In genomic region chr5:95901676-95902646, GRCh38 we compare ENCODE assay signal across 13 cellular contexts. TPM values are rescaled to one million over a fixed set of nuclear protein-coding genes. Genes with fewer than 3 reads are reported as not detected.
A peak's percentile ranks its signal among the peaks of the same experiment; 100 is the strongest.
DNase-seq lines count a peak whose midpoint lies in the region; ATAC-seq and TF ChIP-seq lines count a peak whose summit lies in the region.
"Had no signal": no experiment of that assay in that cellular context is flagged by ENCODE, and none has a peak within 500 bp of the region (broad histone marks: within the 10 kb centered on the region; RNA-seq: fewer than 3 reads in every experiment).

No MANE protein-coding gene starts in this region.

- peaks cover 72% of the 10 kb centered on the region for H3K36me3 ChIP-seq in ACC112 (ENCODE audit: insufficient read depth, low read length)
- peaks cover 46% of the 10 kb centered on the region for H3K36me3 ChIP-seq in upper lobe of right lung

- no peak for ATAC-seq in upper lobe of right lung

- H3K27me3 Mint-ChIP-seq in HFFc6 (ENCODE audit: insufficient read depth): peaks cover 56% of the 10 kb centered on the region
- H3K27me3 Mint-ChIP-seq in activated T-helper 2 cell treated with anti-CD3 and anti-CD28 coated beads, Interferon-gamma antibody, Interleukin-2, Interleukin-4, amounts not matched to agents 10 μg/mL and 5 μg/mL and 100 μg/mL, durations not matched to agents 14 hours and 24 hours and 36 hours (ENCODE audit: low read depth): no peaks in the 10 kb centered on the region
- H3K27me3 Mint-ChIP-seq in osteocyte (ENCODE audit: unreplicated experiment): no peaks in the 10 kb centered on the region
- H3K27me3 Mint-ChIP-seq in type B pancreatic cell: no peaks in the 10 kb centered on the region
- H3K27me3 Mint-ChIP-seq: activated B cell treated with CpG ODN at 0.5 μM for 24 hours had no signal

- H3K4me1 Mint-ChIP-seq in HFFc6 (ENCODE audit: low read depth) (peaks cover 98% of the 10 kb centered on the region), osteocyte (ENCODE audit: unreplicated experiment) (peaks cover 16% of the 10 kb centered on the region), type B pancreatic cell (ENCODE audit: unreplicated experiment) (peaks cover 4% of the 10 kb centered on the region)
- peaks cover 19% of the 10 kb centered on the region for H3K4me1 Mint-ChIP-seq in activated T-helper 2 cell treated with anti-CD3 and anti-CD28 coated beads, Interferon-gamma antibody, Interleukin-2, Interleukin-4, amounts not matched to agents 10 μg/mL and 5 μg/mL and 100 μg/mL, durations not matched to agents 14 hours and 24 hours and 36 hours (ENCODE audit: low read depth)
- H3K4me1 Mint-ChIP-seq: activated B cell treated with CpG ODN at 0.5 μM for 24 hours had no signal

- H3K27ac ChIP-seq in ACC112 (ENCODE audit: low read depth, low read length): peak overlapping the region; percentile 77
- H3K27ac ChIP-seq in upper lobe of right lung: no peak overlapping the region

- H3K4me3 ChIP-seq in ACC112 (ENCODE audit: low read depth, low read length) (peak overlapping the region; percentile 18; the same call in 1 of the 2 replicates), upper lobe of right lung (no peak overlapping the region)

- DNase-seq in HFFc6 (peak; percentile 82), iris pigment epithelial cell (ENCODE audit: low read depth) (peak; percentile 84), ecto neural progenitor cell (ENCODE audit: low spot score) (no peak), upper lobe of right lung (no peak), osteocyte (ENCODE audit: extremely low spot score, unreplicated experiment) (no peak), type B pancreatic cell (ENCODE audit: extremely low spot score, unreplicated experiment) (no peak)
- no peak for DNase-seq in activated T-helper 2 cell treated with anti-CD3 and anti-CD28 coated beads, Interferon-gamma antibody, Interleukin-2, Interleukin-4, amounts not matched to agents 10 μg/mL and 5 μg/mL and 100 μg/mL, durations not matched to agents 14 hours and 24 hours and 36 hours (ENCODE audit: low spot score)
- DNase-seq: activated B cell treated with CpG ODN at 0.5 μM for 24 hours, COR-L47, hypothalamus, NCI-H774 had no signal

- TF ChIP-seq CTCF in HFFc6 (IDR thresholded peaks at IDR 0.05) (no peak), upper lobe of right lung (IDR thresholded peaks at IDR 0.05) (no peak), osteocyte (IDR thresholded peaks at IDR 0.05) (no peak), type B pancreatic cell (conservative IDR thresholded peaks at IDR 0.05) (no peak)

- H3K79me2 ChIP-seq in ACC112 (ENCODE audit: control insufficient read depth, insufficient read depth, low read length, unreplicated experiment): peaks cover 48% of the 10 kb centered on the region

- no peaks in the 10 kb centered on the region for H3K9me3 ChIP-seq in upper lobe of right lung

- no peak overlapping the region for H2AFZ ChIP-seq in ACC112 (ENCODE audit: low read length, unreplicated experiment)

- H3K36me3 Mint-ChIP-seq in HFFc6 (ENCODE audit: low read depth) (peaks cover 92% of the 10 kb centered on the region), osteocyte (ENCODE audit: unreplicated experiment) (peaks cover 59% of the 10 kb centered on the region), type B pancreatic cell (peaks cover 10% of the 10 kb centered on the region)
- peaks cover 76% of the 10 kb centered on the region for H3K36me3 Mint-ChIP-seq in activated T-helper 2 cell treated with anti-CD3 and anti-CD28 coated beads, Interferon-gamma antibody, Interleukin-2, Interleukin-4, amounts not matched to agents 10 μg/mL and 5 μg/mL and 100 μg/mL, durations not matched to agents 14 hours and 24 hours and 36 hours (ENCODE audit: low read depth)

- H3K9me3 Mint-ChIP-seq in HFFc6 (peaks cover 20% of the 10 kb centered on the region; the same call in 1 of the 2 replicates), osteocyte (ENCODE audit: unreplicated experiment) (no peaks in the 10 kb centered on the region), type B pancreatic cell (no peaks in the 10 kb centered on the region)
- no peaks in the 10 kb centered on the region for H3K9me3 Mint-ChIP-seq in activated T-helper 2 cell treated with anti-CD3 and anti-CD28 coated beads, Interferon-gamma antibody, Interleukin-2, Interleukin-4, amounts not matched to agents 10 μg/mL and 5 μg/mL and 100 μg/mL, durations not matched to agents 14 hours and 24 hours and 36 hours
- H3K9me3 Mint-ChIP-seq: activated B cell treated with CpG ODN at 0.5 μM for 24 hours, nephron had no signal

- no peaks in the 10 kb centered on the region for H3K27me3 ChIP-seq in ACC112 (ENCODE audit: insufficient read depth, low read length)
- no peaks in the 10 kb centered on the region for H3K27me3 ChIP-seq in upper lobe of right lung

- intact Hi-C loops in activated T-helper 2 cell treated with anti-CD3 and anti-CD28 coated beads, Interferon-gamma antibody, Interleukin-2, Interleukin-4, amounts not matched to agents 10 μg/mL and 5 μg/mL and 100 μg/mL, durations not matched to agents 14 hours and 24 hours and 36 hours (cut with micrococcal nuclease): no loop called here
- intact Hi-C loops in upper lobe of right lung (cut with DNase I): no loop called here

- peaks cover 36% of the 10 kb centered on the region for H3K4me1 ChIP-seq in ACC112 (ENCODE audit: control insufficient read depth, insufficient read depth, low read length, unreplicated experiment)
- no peaks in the 10 kb centered on the region for H3K4me1 ChIP-seq in upper lobe of right lung

- H3K4me3 Mint-ChIP-seq in HFFc6: peak overlapping the region; percentile 64
- H3K4me3 Mint-ChIP-seq in activated T-helper 2 cell treated with anti-CD3 and anti-CD28 coated beads, Interferon-gamma antibody, Interleukin-2, Interleukin-4, amounts not matched to agents 10 μg/mL and 5 μg/mL and 100 μg/mL, durations not matched to agents 14 hours and 24 hours and 36 hours (ENCODE audit: low read depth): no peak overlapping the region
- H3K4me3 Mint-ChIP-seq in osteocyte (ENCODE audit: unreplicated experiment): no peak overlapping the region
- H3K4me3 Mint-ChIP-seq in type B pancreatic cell: no peak overlapping the region
- H3K4me3 Mint-ChIP-seq: activated B cell treated with CpG ODN at 0.5 μM for 24 hours, nephron had no signal

- H3K27ac Mint-ChIP-seq in HFFc6: peak overlapping the region; percentile 85
- H3K27ac Mint-ChIP-seq in activated T-helper 2 cell treated with anti-CD3 and anti-CD28 coated beads, Interferon-gamma antibody, Interleukin-2, Interleukin-4, amounts not matched to agents 10 μg/mL and 5 μg/mL and 100 μg/mL, durations not matched to agents 14 hours and 24 hours and 36 hours: peak overlapping the region; percentile 54
- no peak overlapping the region for H3K27ac Mint-ChIP-seq in osteocyte (ENCODE audit: unreplicated experiment)
- no peak overlapping the region for H3K27ac Mint-ChIP-seq in type B pancreatic cell
- H3K27ac Mint-ChIP-seq: activated B cell treated with CpG ODN at 0.5 μM for 24 hours had no signal

RNA-seq across cellular contexts. Expression of gene ELL2, which starts 59.7 kb away (rescaled TPM):
- total RNA-seq in HFFc6 (2021; fragmentation: NEBNext Ultra II Directional; extraction: Animal tissue kit (Norgen Biotek cat#: 25700)): 100 to 1,000 TPM; 346 to 505 (median 380) TPM
- 124 and 135 TPM in 2 replicates for total RNA-seq in activated T-helper 2 cell treated with anti-CD3 and anti-CD28 coated beads, Interferon-gamma antibody, Interleukin-2, Interleukin-4, amounts not matched to agents 10 μg/mL and 5 μg/mL and 100 μg/mL, durations not matched to agents 14 hours and 24 hours and 36 hours
- 52.1 TPM for total RNA-seq in upper lobe of right lung
- 50.7 and 50.8 TPM in 2 replicates for total RNA-seq in osteocyte
- 33.9 and 55.3 TPM in 2 replicates for total RNA-seq in type B pancreatic cell (ENCODE audit: low replicate concordance)

Comparison
In these comparisons a context has a peak if more than half of its experiments do, and no peak if none do; other contexts are left out.
1. DNase-seq: peak in HFFc6 (single experiment) and iris pigment epithelial cell (single experiment); none in activated T-helper 2 cell treated with anti-CD3 and anti-CD28 coated beads, Interferon-gamma antibody, Interleukin-2, Interleukin-4, amounts not matched to agents 10 μg/mL and 5 μg/mL and 100 μg/mL, durations not matched to agents 14 hours and 24 hours and 36 hours (single experiment), ecto neural progenitor cell (single experiment), upper lobe of right lung (single experiment), osteocyte (single experiment) and type B pancreatic cell (single experiment).
2. H3K27ac Mint-ChIP-seq: peak in HFFc6 (single experiment) and activated T-helper 2 cell treated with anti-CD3 and anti-CD28 coated beads, Interferon-gamma antibody, Interleukin-2, Interleukin-4, amounts not matched to agents 10 μg/mL and 5 μg/mL and 100 μg/mL, durations not matched to agents 14 hours and 24 hours and 36 hours (single experiment); none in osteocyte (single experiment) and type B pancreatic cell (single experiment).